In the genomic region with DNA sequence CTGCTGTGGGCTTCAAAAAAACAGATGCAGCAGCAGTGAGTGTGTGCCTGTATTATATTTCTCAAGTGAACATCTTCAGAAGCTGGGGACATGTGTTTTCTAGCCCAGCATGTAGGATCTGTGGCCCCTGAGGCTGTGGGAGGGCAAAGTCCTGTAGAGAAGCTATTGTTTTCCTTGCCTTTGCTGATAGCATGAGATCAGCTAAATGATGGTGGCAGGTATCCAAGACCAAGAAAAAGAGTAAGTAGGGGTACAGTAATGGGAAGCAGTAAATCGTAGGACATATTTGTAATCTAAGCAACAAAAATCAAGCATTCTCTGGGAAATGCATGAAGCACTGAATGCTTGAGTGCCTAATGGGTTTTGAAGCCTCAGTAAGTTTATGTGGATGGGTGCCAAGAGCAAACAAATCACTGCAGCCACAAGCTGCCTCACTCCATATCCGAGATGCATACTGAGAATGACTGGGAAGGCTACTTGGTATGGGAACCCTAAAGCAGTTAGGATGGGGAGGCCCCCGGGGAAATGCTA, we compare ENCODE assay signal across 13 cellular contexts.
DNase-seq lines count a peak whose midpoint lies in the region; ATAC-seq, FAIRE-seq and TF ChIP-seq lines count a peak whose summit lies in the region.
"Had no signal": no experiment of that assay in that cellular context is flagged by ENCODE, and none has a peak within 500 bp of the region (broad histone marks: within the 10 kb centered on the region; RNA-seq: fewer than 3 reads in every experiment).

No MANE protein-coding gene starts in this region.

- peak overlapping the region; percentile 22 for H3K4me3 ChIP-seq in SK-N-MC
- no peak overlapping the region for H3K4me3 ChIP-seq in osteoblast (ENCODE audit: insufficient read depth, low read length)
- H3K4me3 ChIP-seq: breast epithelium, esophagus squamous epithelium, right lobe of liver had no signal

- no peak for FAIRE-seq in HTR-8/SVneo (lab: Jason Lieb, UNC)
- FAIRE-seq: urothelium cell line had no signal

- DNase-seq in NCI-H1436 (lab: John Stamatoyannopoulos, UW) = peak; percentile 35
- no peak for DNase-seq in NCI-H1436 treated with DMSO at 0.1 percent for 48 hours (lab: John Stamatoyannopoulos, UW)
- peak; percentile 95 for DNase-seq in SK-N-MC (ENCODE audit: low read depth, low spot score)
- peak; percentile 37 for DNase-seq in iPS-NIHi11 (ENCODE audit: low spot score)
- no peak for DNase-seq in osteoblast (ENCODE audit: insufficient read length, low spot score, missing footprints)
- no peak for DNase-seq in effector memory CD8-positive, alpha-beta T cell
- DNase-seq in NAMALWA (ENCODE audit: low spot score) = no peak
- no peak for DNase-seq in HTR-8/SVneo (ENCODE audit: insufficient read length, low spot score)
- DNase-seq: esophagus squamous epithelium, KBM-7, right lobe of liver had no signal

- H3K9ac ChIP-seq in SK-N-MC (ENCODE audit: insufficient read length) = no peak overlapping the region

- peaks cover 4% of the 10 kb centered on the region for H3K27me3 ChIP-seq in osteoblast (ENCODE audit: insufficient read depth, low read length)
- H3K27me3 ChIP-seq: breast epithelium, esophagus squamous epithelium, right lobe of liver had no signal

- no peaks in the 10 kb centered on the region for H3K9me3 Mint-ChIP-seq in effector memory CD8-positive, alpha-beta T cell

- no peak overlapping the region for H3K27ac Mint-ChIP-seq in effector memory CD8-positive, alpha-beta T cell

- H3K27me3 Mint-ChIP-seq in effector memory CD8-positive, alpha-beta T cell = peaks cover 0 to 7% of the 10 kb centered on the region in 2 donors

- no peak overlapping the region for H2AFZ ChIP-seq in osteoblast (ENCODE audit: low read length)

- no peak overlapping the region for H3K4me3 Mint-ChIP-seq in effector memory CD8-positive, alpha-beta T cell

- no peak for TF ChIP-seq CTCF in osteoblast (IDR thresholded peaks at IDR 0.05; ENCODE audit: extremely low read depth, low read depth, low read length)

- no peaks in the 10 kb centered on the region for H3K4me1 ChIP-seq in osteoblast (ENCODE audit: insufficient read depth, low read length)
- H3K4me1 ChIP-seq: breast epithelium had no signal

- no peaks in the 10 kb centered on the region for H3K4me1 Mint-ChIP-seq in effector memory CD8-positive, alpha-beta T cell (ENCODE audit: low read depth in 2 of 2)

- H3K36me3 ChIP-seq in SK-N-MC (ENCODE audit: insufficient read depth, low read length) (no peaks in the 10 kb centered on the region), osteoblast (ENCODE audit: insufficient read depth, low read length) (no peaks in the 10 kb centered on the region)
- H3K36me3 ChIP-seq: breast epithelium, esophagus squamous epithelium, right lobe of liver had no signal

- no peaks in the 10 kb centered on the region for H3K36me3 Mint-ChIP-seq in effector memory CD8-positive, alpha-beta T cell (ENCODE audit: insufficient read depth)

- H3K79me2 ChIP-seq in osteoblast (ENCODE audit: insufficient read depth, low read length) = no peaks in the 10 kb centered on the region

- H3K27ac ChIP-seq in SK-N-MC = peak overlapping the region; percentile 91
- H3K27ac ChIP-seq in osteoblast (ENCODE audit: low read depth, low read length) = no peak overlapping the region
- H3K27ac ChIP-seq: breast epithelium, esophagus squamous epithelium, right lobe of liver had no signal

- no peaks in the 10 kb centered on the region for H3K9me3 ChIP-seq in SK-N-MC (ENCODE audit: low read depth, low read length)
- H3K9me3 ChIP-seq in osteoblast (ENCODE audit: low read depth, low read length) = no peaks in the 10 kb centered on the region
- H3K9me3 ChIP-seq: breast epithelium, esophagus squamous epithelium, right lobe of liver had no signal

- H3K4me2 ChIP-seq in osteoblast (ENCODE audit: insufficient read depth, low read length) = no peak overlapping the region

- H4K20me1 ChIP-seq in osteoblast (ENCODE audit: insufficient read depth, low read length) = no peaks in the 10 kb centered on the region

- ATAC-seq in effector memory CD8-positive, alpha-beta T cell (replicated peaks) = no peak

Comparison
In these comparisons a context has a peak if more than half of its experiments do, and no peak if none do; other contexts are left out.
1. DNase-seq: peak in NCI-H1436 (single experiment), SK-N-MC (single experiment) and iPS-NIHi11 (single experiment); none in NCI-H1436 treated with DMSO at 0.1 percent for 48 hours (single experiment), osteoblast (single experiment), effector memory CD8-positive, alpha-beta T cell (0 of 3), NAMALWA (single experiment) and HTR-8/SVneo (single experiment).